Comparison of ENCODE assay signal across 18 cellular contexts in the genomic region with DNA sequence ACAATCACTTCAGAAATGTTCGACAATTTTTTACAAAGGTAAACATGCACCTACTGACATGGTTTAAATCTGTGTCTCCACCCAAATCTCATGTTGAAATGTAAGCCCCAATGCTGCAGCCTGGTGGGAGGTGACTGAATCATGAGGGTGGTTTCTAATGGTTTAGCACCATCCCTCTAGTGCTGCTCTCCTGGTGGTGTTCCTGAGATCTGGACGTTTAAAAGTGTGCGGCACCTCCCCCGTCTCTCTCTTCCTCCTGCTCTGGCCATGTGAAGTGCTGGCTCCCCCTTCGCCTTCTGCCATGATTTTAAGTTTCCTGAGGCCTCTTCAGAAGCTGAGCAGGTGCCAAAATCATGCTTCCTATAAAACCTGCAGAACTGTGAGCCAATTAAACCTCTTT. TPM values are rescaled to one million over a fixed set of nuclear protein-coding genes. Genes with fewer than 3 reads are reported as not detected.
"Had no signal": no experiment of that assay in that cellular context is flagged by ENCODE, and none has a peak within 500 bp of the region (broad histone marks: within the 10 kb centered on the region; RNA-seq: fewer than 3 reads in every experiment).

No MANE protein-coding gene starts in this region.

- H3K9me3 Mint-ChIP-seq: activated naive CD8-positive, alpha-beta T cell treated with anti-CD3 and anti-CD28 coated beads for 36 hours; activated T-cell treated with anti-CD3 and anti-CD28 coated beads, Interleukin-2, amount 50 U/mL, for 4 hours; T-helper 2 cell treated with Interferon-gamma antibody and Interleukin-4, amounts not matched to agents 5 μg/mL and 100 μg/mL, for 36 hours had no signal

- H3K27me3 ChIP-seq: dorsolateral prefrontal cortex, esophagus muscularis mucosa, heart left ventricle, pancreas, tibial nerve, vagina had no signal

- ATAC-seq: activated CD4-positive, CD25-positive, alpha-beta regulatory T cell treated with anti-CD3 and anti-CD28 coated beads, Interleukin-2, amount 50 U/mL, for 24 hours; activated T-cell treated with anti-CD3 and anti-CD28 coated beads, Interleukin-2, amount 50 U/mL, for 4 hours; pancreas had no signal

- H3K4me3 ChIP-seq: dorsolateral prefrontal cortex, esophagus muscularis mucosa, heart left ventricle, left ventricle myocardium inferior, pancreas, tibial nerve, vagina had no signal

- H3K4me3 Mint-ChIP-seq: activated naive CD8-positive, alpha-beta T cell treated with anti-CD3 and anti-CD28 coated beads for 36 hours; activated T-cell treated with anti-CD3 and anti-CD28 coated beads, Interleukin-2, amount 50 U/mL, for 4 hours; neural crest cell; T-helper 2 cell treated with Interferon-gamma antibody and Interleukin-4, amounts not matched to agents 5 μg/mL and 100 μg/mL, for 36 hours had no signal

- DNase-seq: activated gamma-delta T cell treated with Interleukin-2 at 50 U/mL for 16 hours; activated naive CD8-positive, alpha-beta T cell treated with anti-CD3 and anti-CD28 coated beads for 36 hours; activated T-cell treated with anti-CD3 and anti-CD28 coated beads, Interleukin-2, amount 50 U/mL, for 4 hours; aorta; dorsolateral prefrontal cortex; heart left ventricle; kidney; left ventricle myocardium inferior; pancreas; stimulated activated CD4-positive, alpha-beta T cell treated with anti-CD3 and anti-CD28 coated beads, Interleukin-4, amount 100 ng/mL, for 4 hours had no signal

- H3K27me3 Mint-ChIP-seq: activated naive CD8-positive, alpha-beta T cell treated with anti-CD3 and anti-CD28 coated beads for 36 hours had no signal

- H3K36me3 ChIP-seq: esophagus muscularis mucosa, heart left ventricle, left ventricle myocardium inferior, pancreas, tibial nerve, vagina had no signal

- H3K27ac ChIP-seq: dorsolateral prefrontal cortex, esophagus muscularis mucosa, heart left ventricle, left ventricle myocardium inferior, pancreas, tibial nerve, vagina had no signal

- H3K27ac Mint-ChIP-seq: activated naive CD8-positive, alpha-beta T cell treated with anti-CD3 and anti-CD28 coated beads for 36 hours; T-helper 2 cell treated with Interferon-gamma antibody and Interleukin-4, amounts not matched to agents 5 μg/mL and 100 μg/mL, for 36 hours had no signal

- H3K9me3 ChIP-seq: esophagus muscularis mucosa, left ventricle myocardium inferior, pancreas, vagina had no signal

RNA-seq across cellular contexts. Expression of a gene that starts 58.7 kb away (rescaled TPM):
- total RNA-seq: activated naive CD8-positive, alpha-beta T cell treated with anti-CD3 and anti-CD28 coated beads for 36 hours; bronchial epithelial cell; esophagus muscularis mucosa; fibroblast of villous mesenchyme; heart left ventricle; left ventricle myocardium inferior; neural crest cell; tibial nerve; vagina had no signal
- polyA plus RNA-seq: heart left ventricle had no signal
